1 cellular context compared by ENCODE assay signal in the genomic region with DNA sequence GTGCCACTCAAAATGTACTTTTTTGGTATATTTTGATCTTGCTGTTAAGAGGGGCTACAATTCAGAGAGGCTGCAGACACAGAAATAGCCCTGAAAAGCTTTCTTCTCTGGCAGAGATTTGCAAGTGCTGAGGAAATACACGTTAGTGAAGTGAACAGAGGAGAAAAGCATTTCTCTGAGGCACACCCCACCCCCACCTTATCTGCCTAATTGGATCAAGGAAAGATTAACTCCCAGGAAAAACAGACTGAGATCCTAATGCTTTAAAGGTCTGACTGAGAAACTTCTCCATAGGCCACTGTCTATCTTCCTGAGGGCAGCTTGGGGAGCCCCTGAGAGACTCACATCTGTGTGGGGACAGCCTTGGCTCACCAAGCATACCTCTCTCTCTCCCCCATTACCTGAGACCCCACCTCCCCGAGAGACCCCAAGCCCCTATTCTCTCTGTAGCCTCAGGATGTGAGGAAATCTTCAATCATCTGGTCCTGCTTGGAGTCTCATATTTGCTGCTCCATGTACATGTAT.
TF ChIP-seq lines count a peak whose summit lies in the region.

No MANE protein-coding gene starts in this region.

TF ChIP-seq in A549, 52 proteins besides CTCF, POLR2A, EP300 and RAD21:
- TF ChIP-seq NFE2L2 (conservative IDR thresholded peaks at IDR 0.05; ENCODE audit: low read length): no peak
- no peak for TF ChIP-seq JUNB (IDR thresholded peaks at IDR 0.05)
- TF ChIP-seq TFCP2L1 (CRISPR knock-in tag; IDR thresholded peaks at IDR 0.05): no peak
- no peak for TF ChIP-seq PHF8 (IDR thresholded peaks at IDR 0.05; ENCODE audit: borderline replicate concordance, low read depth)
- no peak for TF ChIP-seq FOSL2 (IDR thresholded peaks at IDR 0.05)
- no peak for TF ChIP-seq FOSL2 (CRISPR knock-in tag; IDR thresholded peaks at IDR 0.05)
- TF ChIP-seq HOXA7 (CRISPR knock-in tag; IDR thresholded peaks at IDR 0.05): no peak
- no peak for TF ChIP-seq KDM5A (IDR thresholded peaks at IDR 0.05)
- no peak for TF ChIP-seq JUN (IDR thresholded peaks at IDR 0.05)
- TF ChIP-seq HOXB13 (CRISPR knock-in tag; IDR thresholded peaks at IDR 0.05; ENCODE audit: low read depth): no peak
- no peak for TF ChIP-seq ELK1 (IDR thresholded peaks at IDR 0.05; ENCODE audit: low read depth, low read length)
- no peak for TF ChIP-seq PBX3 (IDR thresholded peaks at IDR 0.05)
- no peak for TF ChIP-seq CEBPB (IDR thresholded peaks at IDR 0.05)
- no peak for TF ChIP-seq HMGXB4 (CRISPR knock-in tag; IDR thresholded peaks at IDR 0.05; ENCODE audit: borderline replicate concordance)
- TF ChIP-seq FOSB (CRISPR knock-in tag; IDR thresholded peaks at IDR 0.05): no peak
